8 cellular contexts compared by ENCODE assay signal in the genomic region with DNA sequence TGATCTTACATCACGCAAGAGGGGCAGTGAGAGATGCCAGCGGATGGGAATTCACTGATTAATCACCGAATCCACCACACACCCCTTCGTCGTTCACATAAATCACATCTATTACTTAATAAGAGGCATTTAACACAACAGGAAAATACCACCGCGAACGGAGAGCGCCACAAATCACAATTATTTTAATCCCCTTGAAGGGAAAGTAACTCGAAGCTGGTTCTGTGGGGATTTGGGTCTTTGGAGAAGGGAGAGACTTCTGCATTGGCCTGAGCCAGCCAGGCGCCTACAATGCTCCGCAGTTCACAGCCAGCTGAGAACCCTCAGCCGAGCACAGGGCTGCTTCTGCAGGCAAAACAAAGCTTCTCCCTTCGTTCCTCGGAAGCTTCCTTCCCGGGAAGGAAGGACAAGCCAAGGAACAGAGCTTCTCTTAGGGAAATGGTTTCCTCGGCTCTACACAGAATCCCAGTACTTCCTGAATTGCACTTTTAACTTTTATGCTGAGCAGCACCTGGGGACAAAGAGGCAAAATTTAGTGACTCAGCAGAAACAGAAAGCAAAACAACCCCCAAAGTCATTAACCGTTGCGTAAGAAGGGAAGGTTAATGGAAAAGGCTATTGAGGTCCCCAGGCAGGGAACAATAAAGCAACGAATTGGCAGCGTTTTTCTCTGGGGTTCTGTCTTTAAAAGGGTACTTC. TPM values are rescaled to one million over a fixed set of nuclear protein-coding genes. Genes with fewer than 3 reads are reported as not detected.
DNase-seq lines count a peak whose midpoint lies in the region; ATAC-seq and TF ChIP-seq lines count a peak whose summit lies in the region.

A gene (minus strand): TSS at position 1 of the 699 bp plus-strand sequence. CDS start 287 bp downstream, outside the sequence.

- no peaks in the 10 kb centered on the region for H3K79me2 ChIP-seq in OCI-LY7 (ENCODE audit: insufficient read depth, low read depth, low read length)

- peak; percentile 52 for ATAC-seq in HG02588 (IDR thresholded peaks at IDR 0.05; ENCODE audit: unreplicated experiment)

- POLR2A ChIA-PET in RWPE1 (lab: Yijun Ruan, JAX; ENCODE audit: low non-redundant PET): no interaction called here
- POLR2A ChIA-PET in OCI-LY7 (lab: Charles Lee): no interaction called here

- no peak within 1 kb of the TSS for H3K4me2 ChIP-seq in OCI-LY7 (ENCODE audit: low read length)

- H3K9me2 ChIP-seq in OCI-LY7 (ENCODE audit: insufficient read depth, low read length): no peaks in the 10 kb centered on the region

- H3K36me3 ChIP-seq in SJSA1: no peaks in the 10 kb centered on the region
- no peaks in the 10 kb centered on the region for H3K36me3 ChIP-seq in OCI-LY7 (ENCODE audit: insufficient read depth, low read length)

- TF ChIP-seq CTCF in RWPE1 (conservative IDR thresholded peaks at IDR 0.05; ENCODE audit: low read depth) (no peak), OCI-LY7 (conservative IDR thresholded peaks at IDR 0.05; ENCODE audit: low read length) (no peak)

- H2AFZ ChIP-seq in OCI-LY7 (ENCODE audit: low read length): no peak within 1 kb of the TSS

- CTCF ChIA-PET in RWPE1 (lab: Yijun Ruan, JAX): interaction anchor here (0.6 to 0.7 kb wide), 3 partner anchors 576 to 1267 kb away, joined by 4 to 5 read pairs (median 4); no protein-coding TSS in a partner anchor
- CTCF ChIA-PET in OCI-LY7 (lab: Charles Lee; ENCODE audit: unreplicated experiment): no interaction called here

- DNase-seq in NCI-H2107 treated with DMSO at 0.1 percent for 48 hours (lab: John Stamatoyannopoulos, UW; ENCODE audit: unreplicated experiment) (peak; percentile 20), NCI-H2107 (lab: John Stamatoyannopoulos, UW) (no peak), SJSA1 (ENCODE audit: low read depth in 1 of 2, low spot score in 2 of 2) (peak in 1 of 2 experiments; percentile 29), fibroblast of gingiva (ENCODE audit: low read depth) (peak; percentile 31), myocyte (ENCODE audit: low read depth) (peak; percentile 35), RWPE1 (ENCODE audit: low spot score) (no peak), OCI-LY7 (ENCODE audit: low spot score) (no peak)

- H3K9me3 ChIP-seq in SJSA1 (replicated peaks) (no peaks in the 10 kb centered on the region), OCI-LY7 (ENCODE audit: low read length) (no peaks in the 10 kb centered on the region)

- H3K27ac ChIP-seq in SJSA1 (no peak within 1 kb of the TSS), RWPE1 (no peak within 1 kb of the TSS), OCI-LY7 (ENCODE audit: low read depth, low read length, poor library complexity, severe bottlenecking) (no peak within 1 kb of the TSS)

- BruUV-seq in OCI-LY7 (replicated peaks; lab: Mats Ljungman, UMichigan): no TSS peak

- intact Hi-C loops in OCI-LY7 (cut with micrococcal nuclease; ENCODE audit: unreplicated experiment): no loop called here

- no peaks in the 10 kb centered on the region for H4K20me1 ChIP-seq in OCI-LY7 (ENCODE audit: insufficient read depth, low read length)

- peaks cover 62% of the 10 kb centered on the region for H3K27me3 ChIP-seq in SJSA1 (replicated peaks)

- H3K4me3 ChIP-seq in SJSA1 (peak within 1 kb of the TSS; percentile 33), OCI-LY7 (ENCODE audit: low read depth, low read length, poor library complexity, severe bottlenecking) (no peak within 1 kb of the TSS)

- H3K4me1 ChIP-seq in SJSA1 (replicated peaks) (peaks cover 12% of the 10 kb centered on the region), OCI-LY7 (ENCODE audit: insufficient read depth, low read length, poor library complexity, severe bottlenecking) (no peaks in the 10 kb centered on the region)

RNA-seq across cellular contexts. Expression of the gene that starts here (rescaled TPM):
- total RNA-seq in SJSA1 (2014; rRNA removed; shearing (Covaris generic)): 0.08 TPM in 1 of 2 replicates, not detected in the other
- total RNA-seq in myocyte (0.05 TPM in 2 replicates), OCI-LY7 (2022) (not detected in 2 replicates)
- 0.03 TPM for polyA plus RNA-seq in myocyte (2012)
- total RNA-seq in OCI-LY7 (2014; rRNA removed; shearing (Covaris generic)): not detected in 2 replicates

Comparison
In these comparisons a context has a peak if more than half of its experiments do, and no peak if none do; other contexts are left out.
1. DNase-seq: peak in NCI-H2107 treated with DMSO at 0.1 percent for 48 hours (single experiment) and fibroblast of gingiva (single experiment); none in NCI-H2107 (single experiment), RWPE1 (single experiment) and OCI-LY7 (single experiment).
2. Peak in DNase-seq in myocyte; RNA of the gene not detected or under 1 TPM.